ENCODE assay signal across 8 cellular contexts in genomic region chr20:50366270-50367103, GRCh38.
DNase-seq lines count a peak whose midpoint lies in the region; ATAC-seq and TF ChIP-seq lines count a peak whose summit lies in the region.

No MANE protein-coding gene starts in this region.

- H4K20me1 ChIP-seq in MM.1S (ENCODE audit: insufficient read depth, low read length), result no peaks in the 10 kb centered on the region

- no peaks in the 10 kb centered on the region for H3K79me2 ChIP-seq in MM.1S (ENCODE audit: low read length)

- H3K9me3 Mint-ChIP-seq in CD14-positive monocyte, result peaks cover 0 to 6% (median 0%) of the 10 kb centered on the region in 7 donors

- no peaks in the 10 kb centered on the region for H3F3A ChIP-seq in MM.1S (ENCODE audit: insufficient read depth, low read length)

- no peaks in the 10 kb centered on the region for H3K9me2 ChIP-seq in MM.1S (replicated peaks; ENCODE audit: insufficient read depth, low read length)

- H3K4me3 Mint-ChIP-seq in CD14-positive monocyte, result peak overlapping the region in 1 of 2 donors; percentile 51

- intact Hi-C loops in CD14-positive monocyte (cut with micrococcal nuclease), result no loop called here

- H3K36me3 ChIP-seq in MM.1S (replicated peaks; ENCODE audit: insufficient read depth, low read length), result no peaks in the 10 kb centered on the region
- H3K36me3 ChIP-seq in SJCRH30, result no peaks in the 10 kb centered on the region

- H3K27me3 ChIP-seq in MM.1S (replicated peaks; ENCODE audit: insufficient read depth, low read length) (peaks cover 88% of the 10 kb centered on the region), SJCRH30 (peaks cover 4% of the 10 kb centered on the region; the same call in 1 of the 2 replicates)

- no peaks in the 10 kb centered on the region for H3K9me3 ChIP-seq in MM.1S (replicated peaks; ENCODE audit: insufficient read depth, low read length)
- no peaks in the 10 kb centered on the region for H3K9me3 ChIP-seq in SJCRH30 (replicated peaks)

- H3K9ac ChIP-seq in MM.1S (ENCODE audit: low read length), result no peak overlapping the region

- no peak overlapping the region for H3K4me3 ChIP-seq in MM.1S (ENCODE audit: low read length)
- no peak overlapping the region; the same call in 1 of the 2 replicates for H3K4me3 ChIP-seq in SJCRH30
- no peak overlapping the region for H3K4me3 ChIP-seq in epithelial cell of proximal tubule (ENCODE audit: low read depth, low read length)
- no peak overlapping the region for H3K4me3 ChIP-seq in retinal pigment epithelial cell (ENCODE audit: low read length)

- H3K4me1 ChIP-seq in MM.1S (ENCODE audit: low read length) (0 out of 2 replicates have a peak, but pooled peaks cover 6% of the 10 kb centered on the region), SJCRH30 (no peaks in the 10 kb centered on the region; the same call in 1 of the 2 replicates)

- H3K36me3 Mint-ChIP-seq in CD14-positive monocyte, result peaks cover 0 to 2% of the 10 kb centered on the region in 2 donors

- no peak for TF ChIP-seq CTCF in CD14-positive monocyte (IDR thresholded peaks at IDR 0.05)
- TF ChIP-seq CTCF in MM.1S (IDR thresholded peaks at IDR 0.05; ENCODE audit: low read length), result no peak
- TF ChIP-seq CTCF in epithelial cell of proximal tubule (conservative IDR thresholded peaks at IDR 0.05; ENCODE audit: low read depth, low read length), result no peak
- no peak for TF ChIP-seq CTCF in retinal pigment epithelial cell (conservative IDR thresholded peaks at IDR 0.05; ENCODE audit: low read depth, low read length)

- H3K27ac Mint-ChIP-seq in CD14-positive monocyte, result peak overlapping the region in 6 of 7 donors; percentile 29 to 86 (median 64)

- peak overlapping the region; percentile 43; the same call in 1 of the 2 replicates for H3K4me2 ChIP-seq in MM.1S (ENCODE audit: low read depth, low read length)

- peaks cover 20% of the 10 kb centered on the region for H3K4me1 Mint-ChIP-seq in CD14-positive monocyte

- peaks cover 0 to 11% (median 3%) of the 10 kb centered on the region in 3 donors for H3K27me3 Mint-ChIP-seq in CD14-positive monocyte (ENCODE audit: low read depth in 3 of 3)

- no peak overlapping the region for H2AFZ ChIP-seq in MM.1S (ENCODE audit: low read length)

- H3K27ac ChIP-seq in MM.1S (ENCODE audit: low read length) (no peak overlapping the region), SJCRH30 (no peak overlapping the region)

- no peak for DNase-seq in CD14-positive monocyte (ENCODE audit: low spot score)
- peak; percentile 52 for DNase-seq in MM.1S
- DNase-seq in SJCRH30, result peak; percentile 62 to 80
- DNase-seq in epithelial cell of proximal tubule (ENCODE audit: low read depth), result peak; percentile 50
- DNase-seq in retinal pigment epithelial cell (ENCODE audit: low read depth), result peak; percentile 56
- no peak for DNase-seq in SW 1271 (lab: John Stamatoyannopoulos, UW)
- no peak for DNase-seq in C1 segment of cervical spinal cord (lab: John Stamatoyannopoulos, UW)

- no peak for ATAC-seq in GM19324 (IDR thresholded peaks at IDR 0.05; ENCODE audit: low FRiP score, unreplicated experiment)

Comparison
In these comparisons a context has a peak if more than half of its experiments do, and no peak if none do; other contexts are left out.
1. DNase-seq: peak in MM.1S (single experiment), SJCRH30 (2 of 2), epithelial cell of proximal tubule (single experiment) and retinal pigment epithelial cell (single experiment); none in CD14-positive monocyte (single experiment), SW 1271 (0 of 2) and C1 segment of cervical spinal cord (0 of 14).